In the genomic region with DNA sequence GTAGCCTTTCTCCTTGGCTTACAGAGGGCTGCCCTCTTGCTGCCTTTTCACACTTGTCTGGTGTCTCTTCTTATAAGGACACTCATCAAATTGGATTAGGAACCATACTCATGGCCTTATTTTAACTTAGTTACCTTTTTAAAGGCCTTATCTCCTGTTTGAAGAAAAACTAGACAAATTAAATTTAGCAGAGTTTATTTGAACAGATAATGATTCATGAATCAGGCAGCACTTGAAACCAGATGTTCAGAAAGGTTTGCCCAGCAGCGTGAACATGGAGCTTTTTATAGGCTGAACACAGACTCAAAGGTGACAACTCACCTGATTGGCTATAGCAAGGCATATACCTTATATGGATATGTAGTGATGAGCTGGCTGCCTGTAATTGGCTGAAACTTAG, we compare ENCODE assay signal across 25 cellular contexts.
"Had no signal": no experiment of that assay in that cellular context is flagged by ENCODE, and none has a peak within 500 bp of the region (broad histone marks: within the 10 kb centered on the region; RNA-seq: fewer than 3 reads in every experiment).

No MANE protein-coding gene starts in this region.

- H3K36me3 Mint-ChIP-seq: memory B cell; natural killer cell; stimulated activated effector memory CD8-positive, alpha-beta T cell treated with anti-CD3 and anti-CD28 coated beads, Interleukin-12 subunit alpha, Interleukin-12 subunit beta, amount 100 ng/mL, for 72 hours had no signal

- H3K4me3 ChIP-seq: dorsolateral prefrontal cortex, lung, ovary, psoas muscle, sigmoid colon, testis, tibial artery had no signal

- H3K27me3 Mint-ChIP-seq: memory B cell, type B pancreatic cell had no signal

- H3K9me3 ChIP-seq: ovary, psoas muscle, sigmoid colon, testis, tibial artery had no signal

- H3K36me3 ChIP-seq: ovary, sigmoid colon had no signal

- H3K9me3 Mint-ChIP-seq: memory B cell; stimulated activated effector memory CD8-positive, alpha-beta T cell treated with anti-CD3 and anti-CD28 coated beads, Interleukin-12 subunit alpha, Interleukin-12 subunit beta, amount 100 ng/mL, for 72 hours; type B pancreatic cell had no signal

- FAIRE-seq: colon, frontal cortex, kidney had no signal

- H3K4me1 ChIP-seq: psoas muscle had no signal

- H3K27ac Mint-ChIP-seq: memory B cell; natural killer cell; stimulated activated effector memory CD8-positive, alpha-beta T cell treated with anti-CD3 and anti-CD28 coated beads, Interleukin-12 subunit alpha, Interleukin-12 subunit beta, amount 100 ng/mL, for 72 hours; type B pancreatic cell had no signal

- DNase-seq: dorsolateral prefrontal cortex; effector CD4-positive, alpha-beta T cell; head of caudate nucleus; kidney; natural killer cell; occipital lobe; ovary; posterior cingulate gyrus; psoas muscle; sigmoid colon; stimulated activated CD4-positive, alpha-beta T cell treated with anti-CD3 and anti-CD28 coated beads, Interleukin-2, amount 100 ng/mL, for 24 hours; stimulated activated CD4-positive, alpha-beta T cell treated with anti-CD3 and anti-CD28 coated beads, Interleukin-4, amount 100 ng/mL, for 24 hours; stimulated activated naive CD8-positive, alpha-beta T cell treated with anti-CD3 and anti-CD28 coated beads, Interleukin-15, Interleukin-2, amounts not matched to agents 100 U/mL and 50 U/mL, for 24 hours; substantia nigra; testis; tibial artery had no signal

- H3K4me3 Mint-ChIP-seq: memory B cell; natural killer cell; stimulated activated effector memory CD8-positive, alpha-beta T cell treated with anti-CD3 and anti-CD28 coated beads, Interleukin-12 subunit alpha, Interleukin-12 subunit beta, amount 100 ng/mL, for 72 hours; type B pancreatic cell had no signal

- H3K27me3 ChIP-seq: dorsolateral prefrontal cortex, ovary, sigmoid colon, testis, tibial artery had no signal

- H3K4me1 Mint-ChIP-seq: memory B cell; natural killer cell; stimulated activated effector memory CD8-positive, alpha-beta T cell treated with anti-CD3 and anti-CD28 coated beads, Interleukin-12 subunit alpha, Interleukin-12 subunit beta, amount 100 ng/mL, for 72 hours had no signal

- H3K27ac ChIP-seq: dorsolateral prefrontal cortex, ovary, psoas muscle, sigmoid colon, testis, tibial artery had no signal

- ATAC-seq: esophagus mucosa; left lobe of liver; natural killer cell; psoas muscle; right cardiac atrium; stimulated activated effector memory CD8-positive, alpha-beta T cell treated with anti-CD3 and anti-CD28 coated beads, Interleukin-12 subunit alpha, Interleukin-12 subunit beta, amount 100 ng/mL, for 72 hours; stimulated activated naive CD8-positive, alpha-beta T cell treated with anti-CD3 and anti-CD28 coated beads, Interleukin-15, Interleukin-2, amounts not matched to agents 100 U/mL and 50 U/mL, for 24 hours had no signal
